In the genomic region with DNA sequence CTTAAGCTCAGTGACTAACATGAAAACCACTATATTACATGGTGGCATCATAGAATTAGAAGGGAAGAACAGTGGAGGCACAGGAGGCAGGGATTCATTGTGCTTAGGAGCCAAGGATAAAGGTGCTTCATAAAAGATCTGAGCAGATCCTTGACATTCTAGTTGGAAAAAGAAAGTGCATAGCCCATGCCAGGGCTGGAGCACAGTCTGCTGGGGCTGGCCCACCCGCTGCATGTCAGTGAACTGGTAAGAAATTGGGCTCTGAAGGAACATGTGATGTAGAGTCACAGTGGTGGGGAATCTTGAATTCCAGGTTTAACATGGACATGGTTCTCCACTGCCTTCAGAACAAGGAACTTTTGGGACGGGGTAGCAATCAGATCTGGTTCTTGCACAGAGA, we compare ENCODE assay signal across 27 cellular contexts.
"Had no signal": no experiment of that assay in that cellular context is flagged by ENCODE, and none has a peak within 500 bp of the region (broad histone marks: within the 10 kb centered on the region; RNA-seq: fewer than 3 reads in every experiment).

No MANE protein-coding gene starts in this region.

- H3K27me3 ChIP-seq: brain microvascular endothelial cell, uterus had no signal

- H3K36me3 ChIP-seq: uterus had no signal

- H3K27ac ChIP-seq: brain microvascular endothelial cell, uterus had no signal

- ATAC-seq: esophagus mucosa; right cardiac atrium; stimulated activated naive CD8-positive, alpha-beta T cell treated with anti-CD3 and anti-CD28 coated beads, Interleukin-15, amount 100 ng/mL, for 72 hours had no signal

- H3K9me3 Mint-ChIP-seq: activated B cell treated with CpG ODN at 0.5 μM for 24 hours; activated T-helper 1 cell treated with anti-CD3 and anti-CD28 coated beads, Interleukin-12 subunit alpha, Interleukin-12 subunit beta, Interleukin-2, Interleukin-4 antibody, amounts not matched to agents 30 ng/mL and 10 ng/mL and 1 ng/mL, durations not matched to agents 14 hours and 24 hours and 36 hours; stimulated activated naive CD8-positive, alpha-beta T cell treated with anti-CD3 and anti-CD28 coated beads, Interleukin-15, amount 100 ng/mL, for 72 hours; T-helper 2 cell treated with Interferon-gamma antibody and Interleukin-4, amounts not matched to agents 5 μg/mL and 100 μg/mL, for 36 hours; type B pancreatic cell had no signal

- H3K4me1 Mint-ChIP-seq: activated B cell treated with CpG ODN at 0.5 μM for 24 hours had no signal

- H3K4me1 ChIP-seq: uterus had no signal

- H3K4me3 Mint-ChIP-seq: activated B cell treated with CpG ODN at 0.5 μM for 24 hours; activated T-helper 1 cell treated with anti-CD3 and anti-CD28 coated beads, Interleukin-12 subunit alpha, Interleukin-12 subunit beta, Interleukin-2, Interleukin-4 antibody, amounts not matched to agents 30 ng/mL and 10 ng/mL and 1 ng/mL, durations not matched to agents 14 hours and 24 hours and 36 hours; stimulated activated naive CD8-positive, alpha-beta T cell treated with anti-CD3 and anti-CD28 coated beads, Interleukin-15, amount 100 ng/mL, for 72 hours; T-helper 2 cell treated with Interferon-gamma antibody and Interleukin-4, amounts not matched to agents 5 μg/mL and 100 μg/mL, for 36 hours; type B pancreatic cell had no signal

- H3K27me3 Mint-ChIP-seq: activated B cell treated with CpG ODN at 0.5 μM for 24 hours; naive thymus-derived CD4-positive, alpha-beta T cell; stimulated activated naive CD8-positive, alpha-beta T cell treated with anti-CD3 and anti-CD28 coated beads, Interleukin-15, amount 100 ng/mL, for 72 hours; type B pancreatic cell had no signal

- DNase-seq: activated B cell treated with CpG ODN at 0.5 μM for 24 hours; activated CD4-positive, alpha-beta T cell treated with anti-CD3 and anti-CD28 coated beads, Interleukin-2, amount 50 U/mL, for 1 hour; activated gamma-delta T cell treated with Interleukin-2 at 50 U/mL for 16 hours; activated naive CD4-positive, alpha-beta T cell treated with anti-CD3 and anti-CD28 coated beads, Interleukin-2, amount 50 U/mL, for 16 hours; activated T-cell treated with anti-CD3 and anti-CD28 coated beads for 4 hours; amniotic stem cell; brain microvascular endothelial cell; foreskin fibroblast; head of caudate nucleus; hippocampal formation; kidney; left colon; mammary epithelial cell; midbrain; naive thymus-derived CD4-positive, alpha-beta T cell; posterior cingulate gyrus; right cardiac atrium; stimulated activated CD4-positive, alpha-beta T cell treated with anti-CD3 and anti-CD28 coated beads, Interleukin-2, amount 100 ng/mL, for 48 hours; stimulated activated naive CD8-positive, alpha-beta T cell treated with anti-CD3 and anti-CD28 coated beads, Interleukin-15, amount 100 ng/mL, for 72 hours; substantia nigra; uterus had no signal

- FAIRE-seq: astrocyte, endothelial cell of umbilical vein, kidney had no signal

- H3K27ac Mint-ChIP-seq: activated B cell treated with CpG ODN at 0.5 μM for 24 hours; activated T-helper 1 cell treated with anti-CD3 and anti-CD28 coated beads, Interleukin-12 subunit alpha, Interleukin-12 subunit beta, Interleukin-2, Interleukin-4 antibody, amounts not matched to agents 30 ng/mL and 10 ng/mL and 1 ng/mL, durations not matched to agents 14 hours and 24 hours and 36 hours; stimulated activated naive CD8-positive, alpha-beta T cell treated with anti-CD3 and anti-CD28 coated beads, Interleukin-15, amount 100 ng/mL, for 72 hours; T-helper 2 cell treated with Interferon-gamma antibody and Interleukin-4, amounts not matched to agents 5 μg/mL and 100 μg/mL, for 36 hours had no signal

- H3K4me3 ChIP-seq: uterus had no signal

- H3K9me3 ChIP-seq: uterus had no signal
